8 cellular contexts compared by ENCODE assay signal in genomic region chr4:2042207-2042946, GRCh38. TPM values are rescaled to one million over a fixed set of nuclear protein-coding genes. Genes with fewer than 3 reads are reported as not detected.
DNase-seq lines count a peak whose midpoint lies in the region; ATAC-seq and TF ChIP-seq lines count a peak whose summit lies in the region.

No MANE protein-coding gene starts in this region.

- WGBS in mesodermal cell (ENCODE audit: insufficient coverage in 2 of 2), 2 experiments = 1 to 4% methylated on average over 29 to 41 of the region's 80 CpGs
- 2 to 3% methylated on average over 23 to 56 of the region's 80 CpGs for WGBS in tibial nerve, 2 donors

- no peak for TF ChIP-seq POLR2A in tibial nerve (IDR thresholded peaks at IDR 0.05)

- peak overlapping the region; percentile 81 for H3K4me3 ChIP-seq in GM08714 (ENCODE audit: low read length)
- H3K4me3 ChIP-seq in mesodermal cell (ENCODE audit: extremely low read depth, insufficient read depth, low read length, poor library complexity, severe bottlenecking) = peak overlapping the region; percentile 62
- H3K4me3 ChIP-seq in tibial nerve = peak overlapping the region; percentile 59 to 75 (median 68)

- POLR2A ChIA-PET in WTC11 (lab: Charles Lee) = no interaction called here

- CTCF ChIA-PET in WTC11 (lab: Charles Lee) = interaction anchor here (0.6 to 1.6 kb wide), 7 partner anchors 11 to 178 kb away, joined by 3 to 6 read pairs (median 3); partner anchors contain the start of gene NELFA

- no peak for DNase-seq in WTC11 (ENCODE audit: low spot score)
- DNase-seq in effector CD8-positive, alpha-beta T cell (lab: John Stamatoyannopoulos, UW) = peak; percentile 22
- no peak for DNase-seq in tibial nerve (ENCODE audit: low spot score in 2 of 2)

- H3K4me1 ChIP-seq in mesodermal cell (ENCODE audit: control insufficient read depth, insufficient read depth, low read length, poor library complexity, severe bottlenecking) (no peaks in the 10 kb centered on the region), tibial nerve (peaks cover 0 to 34% (median 19%) of the 10 kb centered on the region in 4 donors)

- TF ChIP-seq CTCF in WTC11 (IDR thresholded peaks at IDR 0.05) (no peak), tibial nerve (IDR thresholded peaks at IDR 0.05) (no peak)

- H3K4me1 Mint-ChIP-seq in WTC11 = no peaks in the 10 kb centered on the region

- H3K27me3 Mint-ChIP-seq in WTC11 (ENCODE audit: low read depth) = peaks cover 61% of the 10 kb centered on the region

- TF ChIP-seq EP300 in tibial nerve (IDR thresholded peaks at IDR 0.05) = no peak

- peaks cover 5% of the 10 kb centered on the region for H3K9me3 ChIP-seq in mesodermal cell (ENCODE audit: control insufficient read depth, low read length)
- H3K9me3 ChIP-seq in tibial nerve = peaks cover 0 to 7% (median 0%) of the 10 kb centered on the region in 4 donors

- ATAC-seq in HG02970 (IDR thresholded peaks at IDR 0.05; ENCODE audit: low FRiP score, unreplicated experiment) = peak; percentile 24
- peak; percentile 5 for ATAC-seq in WTC11
- ATAC-seq in GM21526 (IDR thresholded peaks at IDR 0.05; ENCODE audit: low FRiP score, unreplicated experiment) = no peak
- ATAC-seq in GM19395 (IDR thresholded peaks at IDR 0.05; ENCODE audit: unreplicated experiment) = no peak

- H3K27ac Mint-ChIP-seq in WTC11 = no peak overlapping the region

- H3K9me3 Mint-ChIP-seq in WTC11 = no peaks in the 10 kb centered on the region

- H3K36me3 ChIP-seq in mesodermal cell (ENCODE audit: control insufficient read depth, insufficient read depth, low read length) = peaks cover 11% of the 10 kb centered on the region
- peaks cover 0 to 10% (median 0%) of the 10 kb centered on the region in 3 donors for H3K36me3 ChIP-seq in tibial nerve

- H3K27me3 ChIP-seq in tibial nerve = peaks cover 0 to 82% of the 10 kb centered on the region in 2 donors

- H3K27ac ChIP-seq in mesodermal cell (ENCODE audit: low read depth, low read length, severe bottlenecking) (no peak overlapping the region), tibial nerve (no peak overlapping the region)

- no peaks in the 10 kb centered on the region for H3K36me3 Mint-ChIP-seq in WTC11

- H3K4me3 Mint-ChIP-seq in WTC11 = peak overlapping the region; percentile 67

TF ChIP-seq in WTC11, 78 proteins besides CTCF, POLR2A, EP300 and RAD21:
- TF ChIP-seq CREB1 (CRISPR knock-in tag; IDR thresholded peaks at IDR 0.05) = no peak
- TF ChIP-seq SP1 (CRISPR knock-in tag; conservative IDR thresholded peaks at IDR 0.05) = no peak
- no peak for TF ChIP-seq EMX1 (CRISPR knock-in tag; IDR thresholded peaks at IDR 0.05)
- TF ChIP-seq HMGXB4 (CRISPR knock-in tag; IDR thresholded peaks at IDR 0.05) = no peak
- TF ChIP-seq NFYB (CRISPR knock-in tag; conservative IDR thresholded peaks at IDR 0.05; ENCODE audit: low read depth) = no peak
- TF ChIP-seq ATF3 (CRISPR knock-in tag; conservative IDR thresholded peaks at IDR 0.05) = no peak
- no peak for TF ChIP-seq PREB (CRISPR knock-in tag; IDR thresholded peaks at IDR 0.05; ENCODE audit: borderline replicate concordance)
- TF ChIP-seq ZNF317 (CRISPR knock-in tag; IDR thresholded peaks at IDR 0.05; ENCODE audit: borderline replicate concordance, low read depth) = no peak
- TF ChIP-seq NR2C2 (CRISPR knock-in tag; IDR thresholded peaks at IDR 0.05) = no peak
- no peak for TF ChIP-seq ZNF219 (CRISPR knock-in tag; IDR thresholded peaks at IDR 0.05; ENCODE audit: borderline replicate concordance)
- no peak for TF ChIP-seq ZNF263 (CRISPR knock-in tag; IDR thresholded peaks at IDR 0.05; ENCODE audit: low read depth)
- no peak for TF ChIP-seq GABPB1 (CRISPR knock-in tag; IDR thresholded peaks at IDR 0.05)
- no peak for TF ChIP-seq PRRX2 (CRISPR knock-in tag; IDR thresholded peaks at IDR 0.05)
- TF ChIP-seq NFE2L1 (CRISPR knock-in tag; IDR thresholded peaks at IDR 0.05) = no peak
- no peak for TF ChIP-seq E2F1 (CRISPR knock-in tag; IDR thresholded peaks at IDR 0.05)
- TF ChIP-seq ZNF396 (CRISPR knock-in tag; IDR thresholded peaks at IDR 0.05; ENCODE audit: borderline replicate concordance) = no peak
- TF ChIP-seq ZNF281 (CRISPR knock-in tag; IDR thresholded peaks at IDR 0.05) = no peak
- no peak for TF ChIP-seq IRF2 (CRISPR knock-in tag; IDR thresholded peaks at IDR 0.05; ENCODE audit: borderline replicate concordance, low read depth)
- TF ChIP-seq MXD4 (CRISPR knock-in tag; IDR thresholded peaks at IDR 0.05; ENCODE audit: borderline replicate concordance) = no peak

RNA-seq across cellular contexts. Expression of gene NAT8L, which starts 16.8 kb away (rescaled TPM):
- 19.7 to 20.2 TPM (median 20.0 TPM) in 3 replicates for total RNA-seq in WTC11 (2021)
- 0.52 TPM for polyA plus RNA-seq in mesodermal cell (2013, experiment 1 of 2)
- 0.51 TPM for polyA plus RNA-seq in mesodermal cell (2013, experiment 2 of 2)
- total RNA-seq in tibial nerve = 10 to 100 TPM in 1 of 4 donors, 1 to 10 TPM in 3; 1.8 to 11.1 (median 5.6) TPM

RNA-seq across cellular contexts. Expression of gene NELFA, which starts 33.6 kb away (rescaled TPM):
- total RNA-seq in WTC11 (2021) (63.3 to 72.6 TPM (median 69.2 TPM) in 3 replicates), tibial nerve (10 to 100 TPM; 32.9 to 43.1 (median 37.5) TPM)
- polyA plus RNA-seq in mesodermal cell (2013, experiment 1 of 2) = 34.7 TPM
- 30.7 TPM for polyA plus RNA-seq in mesodermal cell (2013, experiment 2 of 2)

Comparison
In these comparisons a context has a peak if more than half of its experiments do, and no peak if none do; other contexts are left out.
1. ATAC-seq: peak in HG02970 (single experiment) and WTC11 (single experiment); none in GM21526 (single experiment) and GM19395 (single experiment).
2. Peak in every context shown above with its lines, with median percentiles within 50 percentile points of each other: H3K4me3 ChIP-seq.